15 cellular contexts compared by ENCODE assay signal in the genomic region with DNA sequence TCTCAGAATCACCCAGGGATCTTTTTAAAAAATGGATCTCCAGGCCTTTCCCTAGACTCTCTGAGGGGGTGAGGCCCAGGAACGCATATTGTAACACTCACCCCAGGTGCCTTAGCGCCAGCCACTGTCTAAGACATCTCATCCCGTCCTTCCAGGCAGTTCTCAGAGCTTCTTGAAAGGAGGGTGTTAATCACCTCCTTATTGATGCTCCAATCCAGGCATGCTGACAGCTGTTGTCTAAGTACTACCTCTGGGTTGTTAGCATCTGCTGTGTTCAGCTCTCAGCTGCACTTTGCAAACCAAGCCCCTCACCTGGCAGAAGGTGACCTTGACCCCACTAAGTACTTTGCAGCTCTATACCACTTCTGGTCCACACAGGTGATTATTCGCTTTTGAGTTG. TPM values are rescaled to one million over a fixed set of nuclear protein-coding genes. Genes with fewer than 3 reads are reported as not detected.
DNase-seq lines count a peak whose midpoint lies in the region; ATAC-seq and TF ChIP-seq lines count a peak whose summit lies in the region.
"Had no signal": no experiment of that assay in that cellular context is flagged by ENCODE, and none has a peak within 500 bp of the region (broad histone marks: within the 10 kb centered on the region; RNA-seq: fewer than 3 reads in every experiment).

No MANE protein-coding gene starts in this region.

- no peak for TF ChIP-seq CTCF in WTC11 (IDR thresholded peaks at IDR 0.05)
- no peak for TF ChIP-seq CTCF in neural progenitor cell (IDR thresholded peaks at IDR 0.05)

- no peak overlapping the region for H3K4me2 ChIP-seq in neural progenitor cell

- H3K4me1 Mint-ChIP-seq in WTC11 (peaks cover 44% of the 10 kb centered on the region), neural progenitor cell (peaks cover 15% of the 10 kb centered on the region)

- no peaks in the 10 kb centered on the region for H3K9me3 ChIP-seq in neural progenitor cell (ENCODE audit: low read depth)
- H3K9me3 ChIP-seq: Peyer's patch had no signal

- H3K4me1 ChIP-seq in neural progenitor cell, result peaks cover 9% of the 10 kb centered on the region
- H3K4me1 ChIP-seq: Peyer's patch had no signal

- no peaks in the 10 kb centered on the region for H3K36me3 ChIP-seq in neural progenitor cell
- H3K36me3 ChIP-seq: Peyer's patch had no signal

- POLR2A ChIA-PET in WTC11 (lab: Charles Lee), result interaction anchor here (0.7 kb wide), 1 partner anchor 25 kb away, joined by 3 read pairs; no protein-coding TSS in a partner anchor

- H3K27me3 ChIP-seq in neural progenitor cell, result no peaks in the 10 kb centered on the region
- H3K27me3 ChIP-seq: Peyer's patch had no signal

- H3K27ac Mint-ChIP-seq in WTC11 (no peak overlapping the region), neural progenitor cell (no peak overlapping the region)
- H3K27ac Mint-ChIP-seq: T-helper 1 cell treated with Interleukin-12 subunit alpha and Interleukin-12 subunit beta and Interleukin-4 antibody, amounts not matched to agents 30 μg/mL and 1 μg/mL, for 36 hours had no signal

- no peak overlapping the region for H3K27ac ChIP-seq in neural progenitor cell
- H3K27ac ChIP-seq: C4-2B, Peyer's patch had no signal

- no peak overlapping the region for H2AFZ ChIP-seq in neural progenitor cell (replicated peaks)

- ATAC-seq in WTC11, result peak; percentile 63
- no peak for ATAC-seq in GM21786 (IDR thresholded peaks at IDR 0.05; ENCODE audit: unreplicated experiment)

- H3F3A ChIP-seq in neural progenitor cell (ENCODE audit: low read depth), result no peaks in the 10 kb centered on the region

- H3K9me3 Mint-ChIP-seq in WTC11, result no peaks in the 10 kb centered on the region
- H3K9me3 Mint-ChIP-seq in neural progenitor cell, result no peaks in the 10 kb centered on the region
- H3K9me3 Mint-ChIP-seq: T-helper 1 cell treated with Interleukin-12 subunit alpha and Interleukin-12 subunit beta and Interleukin-4 antibody, amounts not matched to agents 30 μg/mL and 1 μg/mL, for 36 hours had no signal

- H3K4me3 Mint-ChIP-seq in WTC11, result no peak overlapping the region
- H3K4me3 Mint-ChIP-seq in neural progenitor cell, result no peak overlapping the region
- H3K4me3 Mint-ChIP-seq: T-helper 1 cell treated with Interleukin-12 subunit alpha and Interleukin-12 subunit beta and Interleukin-4 antibody, amounts not matched to agents 30 μg/mL and 1 μg/mL, for 36 hours had no signal

- H3K27me3 Mint-ChIP-seq in WTC11 (ENCODE audit: low read depth) (no peaks in the 10 kb centered on the region), neural progenitor cell (ENCODE audit: insufficient read depth, low read depth) (no peaks in the 10 kb centered on the region)

- no peak overlapping the region for H3K9ac ChIP-seq in neural progenitor cell

- peaks cover 2% of the 10 kb centered on the region; the same call in 1 of the 2 replicates for H3K36me3 Mint-ChIP-seq in WTC11
- peaks cover 16% of the 10 kb centered on the region for H3K36me3 Mint-ChIP-seq in neural progenitor cell

- peaks cover 35% of the 10 kb centered on the region for H4K20me1 ChIP-seq in neural progenitor cell (ENCODE audit: low read depth)

- H3K79me2 ChIP-seq in neural progenitor cell (ENCODE audit: low read depth), result peaks cover 32% of the 10 kb centered on the region

- no peak overlapping the region for H3K4me3 ChIP-seq in neural progenitor cell
- H3K4me3 ChIP-seq: Peyer's patch had no signal

- CTCF ChIA-PET in WTC11 (lab: Charles Lee), result interaction anchor here (0.5 to 1.2 kb wide), 2 partner anchors 8 to 202 kb away, joined by 3 to 4 read pairs; no protein-coding TSS in a partner anchor

- peak; percentile 9 for DNase-seq in NCI-H146 (lab: John Stamatoyannopoulos, UW)
- no peak for DNase-seq in NCI-H146 treated with DMSO at 0.1 percent for 48 hours (lab: John Stamatoyannopoulos, UW; ENCODE audit: unreplicated experiment)
- DNase-seq in NCI-H2171 (lab: John Stamatoyannopoulos, UW), result peak; percentile 55
- no peak for DNase-seq in WTC11 (ENCODE audit: low spot score)
- DNase-seq in neural progenitor cell (ENCODE audit: low spot score), result peak; percentile 27
- no peak for DNase-seq in cortex of kidney (lab: John Stamatoyannopoulos, UW)
- no peak for DNase-seq in NCI-H1930 (lab: John Stamatoyannopoulos, UW)
- DNase-seq: GDM1, Karpas-422, MM.1S, Peyer's patch, Right ventricle myocardium superior had no signal

TF ChIP-seq in WTC11, 78 proteins besides CTCF, POLR2A, EP300 and RAD21:
- TF ChIP-seq JAZF1 (CRISPR knock-in tag; IDR thresholded peaks at IDR 0.05) (no peak), GRHL2 (CRISPR knock-in tag; IDR thresholded peaks at IDR 0.05; ENCODE audit: insufficient replicate concordance, severe bottlenecking) (no peak), ELF4 (CRISPR knock-in tag; IDR thresholded peaks at IDR 0.05; ENCODE audit: low read depth) (no peak), ETV6 (CRISPR knock-in tag; IDR thresholded peaks at IDR 0.05) (no peak), ZNF138 (CRISPR knock-in tag; conservative IDR thresholded peaks at IDR 0.05) (no peak), NFATC4 (CRISPR knock-in tag; IDR thresholded peaks at IDR 0.05) (no peak), ZNF219 (CRISPR knock-in tag; IDR thresholded peaks at IDR 0.05; ENCODE audit: borderline replicate concordance) (no peak)
- TF ChIP-seq, protein P1, sequence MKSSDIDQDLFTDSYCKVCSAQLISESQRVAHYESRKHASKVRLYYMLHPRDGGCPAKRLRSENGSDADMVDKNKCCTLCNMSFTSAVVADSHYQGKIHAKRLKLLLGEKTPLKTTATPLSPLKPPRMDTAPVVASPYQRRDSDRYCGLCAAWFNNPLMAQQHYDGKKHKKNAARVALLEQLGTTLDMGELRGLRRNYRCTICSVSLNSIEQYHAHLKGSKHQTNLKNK (CRISPR knock-in tag; IDR thresholded peaks at IDR 0.05), result no peak
- TF ChIP-seq, protein P2, sequence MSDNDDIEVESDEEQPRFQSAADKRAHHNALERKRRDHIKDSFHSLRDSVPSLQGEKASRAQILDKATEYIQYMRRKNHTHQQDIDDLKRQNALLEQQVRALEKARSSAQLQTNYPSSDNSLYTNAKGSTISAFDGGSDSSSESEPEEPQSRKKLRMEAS (CRISPR knock-in tag; IDR thresholded peaks at IDR 0.05), result no peak
- TF ChIP-seq, protein P3, sequence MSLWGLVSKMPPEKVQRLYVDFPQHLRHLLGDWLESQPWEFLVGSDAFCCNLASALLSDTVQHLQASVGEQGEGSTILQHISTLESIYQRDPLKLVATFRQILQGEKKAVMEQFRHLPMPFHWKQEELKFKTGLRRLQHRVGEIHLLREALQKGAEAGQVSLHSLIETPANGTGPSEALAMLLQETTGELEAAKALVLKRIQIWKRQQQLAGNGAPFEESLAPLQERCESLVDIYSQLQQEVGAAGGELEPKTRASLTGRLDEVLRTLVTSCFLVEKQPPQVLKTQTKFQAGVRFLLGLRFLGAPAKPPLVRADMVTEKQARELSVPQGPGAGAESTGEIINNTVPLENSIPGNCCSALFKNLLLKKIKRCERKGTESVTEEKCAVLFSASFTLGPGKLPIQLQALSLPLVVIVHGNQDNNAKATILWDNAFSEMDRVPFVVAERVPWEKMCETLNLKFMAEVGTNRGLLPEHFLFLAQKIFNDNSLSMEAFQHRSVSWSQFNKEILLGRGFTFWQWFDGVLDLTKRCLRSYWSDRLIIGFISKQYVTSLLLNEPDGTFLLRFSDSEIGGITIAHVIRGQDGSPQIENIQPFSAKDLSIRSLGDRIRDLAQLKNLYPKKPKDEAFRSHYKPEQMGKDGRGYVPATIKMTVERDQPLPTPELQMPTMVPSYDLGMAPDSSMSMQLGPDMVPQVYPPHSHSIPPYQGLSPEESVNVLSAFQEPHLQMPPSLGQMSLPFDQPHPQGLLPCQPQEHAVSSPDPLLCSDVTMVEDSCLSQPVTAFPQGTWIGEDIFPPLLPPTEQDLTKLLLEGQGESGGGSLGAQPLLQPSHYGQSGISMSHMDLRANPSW (CRISPR knock-in tag; conservative IDR thresholded peaks at IDR 0.05; ENCODE audit: low read depth), result no peak
- TF ChIP-seq, protein P4, sequence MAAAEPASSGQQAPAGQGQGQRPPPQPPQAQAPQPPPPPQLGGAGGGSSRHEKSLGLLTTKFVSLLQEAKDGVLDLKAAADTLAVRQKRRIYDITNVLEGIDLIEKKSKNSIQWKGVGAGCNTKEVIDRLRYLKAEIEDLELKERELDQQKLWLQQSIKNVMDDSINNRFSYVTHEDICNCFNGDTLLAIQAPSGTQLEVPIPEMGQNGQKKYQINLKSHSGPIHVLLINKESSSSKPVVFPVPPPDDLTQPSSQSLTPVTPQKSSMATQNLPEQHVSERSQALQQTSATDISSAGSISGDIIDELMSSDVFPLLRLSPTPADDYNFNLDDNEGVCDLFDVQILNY (CRISPR knock-in tag; IDR thresholded peaks at IDR 0.05), result no peak
- TF ChIP-seq, protein P5, sequence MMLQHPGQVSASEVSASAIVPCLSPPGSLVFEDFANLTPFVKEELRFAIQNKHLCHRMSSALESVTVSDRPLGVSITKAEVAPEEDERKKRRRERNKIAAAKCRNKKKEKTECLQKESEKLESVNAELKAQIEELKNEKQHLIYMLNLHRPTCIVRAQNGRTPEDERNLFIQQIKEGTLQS (CRISPR knock-in tag; conservative IDR thresholded peaks at IDR 0.05), result no peak
- TF ChIP-seq, protein P6, sequence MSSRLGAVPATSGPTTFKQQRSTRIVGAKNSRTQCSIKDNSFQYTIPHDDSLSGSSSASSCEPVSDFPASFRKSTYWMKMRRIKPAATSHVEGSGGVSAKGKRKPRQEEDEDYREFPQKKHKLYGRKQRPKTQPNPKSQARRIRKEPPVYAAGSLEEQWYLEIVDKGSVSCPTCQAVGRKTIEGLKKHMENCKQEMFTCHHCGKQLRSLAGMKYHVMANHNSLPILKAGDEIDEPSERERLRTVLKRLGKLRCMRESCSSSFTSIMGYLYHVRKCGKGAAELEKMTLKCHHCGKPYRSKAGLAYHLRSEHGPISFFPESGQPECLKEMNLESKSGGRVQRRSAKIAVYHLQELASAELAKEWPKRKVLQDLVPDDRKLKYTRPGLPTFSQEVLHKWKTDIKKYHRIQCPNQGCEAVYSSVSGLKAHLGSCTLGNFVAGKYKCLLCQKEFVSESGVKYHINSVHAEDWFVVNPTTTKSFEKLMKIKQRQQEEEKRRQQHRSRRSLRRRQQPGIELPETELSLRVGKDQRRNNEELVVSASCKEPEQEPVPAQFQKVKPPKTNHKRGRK (CRISPR knock-in tag; IDR thresholded peaks at IDR 0.05; ENCODE audit: borderline replicate concordance), result no peak

RNA-seq across cellular contexts. Expression of a gene that starts 36.0 kb away (rescaled TPM):
- 16.3 to 18.7 TPM (median 17.2 TPM) in 3 replicates for total RNA-seq in WTC11 (2021)
- 4.8 and 9.1 TPM in 2 replicates for total RNA-seq in neural progenitor cell (ENCODE audit: low replicate concordance)

Comparison
In these comparisons a context has a peak if more than half of its experiments do, and no peak if none do; other contexts are left out.
1. DNase-seq: peak in NCI-H146 (single experiment), NCI-H2171 (single experiment) and neural progenitor cell (single experiment); none in NCI-H146 treated with DMSO at 0.1 percent for 48 hours (single experiment), WTC11 (single experiment), cortex of kidney (single experiment) and NCI-H1930 (0 of 2).